In the genomic region with DNA sequence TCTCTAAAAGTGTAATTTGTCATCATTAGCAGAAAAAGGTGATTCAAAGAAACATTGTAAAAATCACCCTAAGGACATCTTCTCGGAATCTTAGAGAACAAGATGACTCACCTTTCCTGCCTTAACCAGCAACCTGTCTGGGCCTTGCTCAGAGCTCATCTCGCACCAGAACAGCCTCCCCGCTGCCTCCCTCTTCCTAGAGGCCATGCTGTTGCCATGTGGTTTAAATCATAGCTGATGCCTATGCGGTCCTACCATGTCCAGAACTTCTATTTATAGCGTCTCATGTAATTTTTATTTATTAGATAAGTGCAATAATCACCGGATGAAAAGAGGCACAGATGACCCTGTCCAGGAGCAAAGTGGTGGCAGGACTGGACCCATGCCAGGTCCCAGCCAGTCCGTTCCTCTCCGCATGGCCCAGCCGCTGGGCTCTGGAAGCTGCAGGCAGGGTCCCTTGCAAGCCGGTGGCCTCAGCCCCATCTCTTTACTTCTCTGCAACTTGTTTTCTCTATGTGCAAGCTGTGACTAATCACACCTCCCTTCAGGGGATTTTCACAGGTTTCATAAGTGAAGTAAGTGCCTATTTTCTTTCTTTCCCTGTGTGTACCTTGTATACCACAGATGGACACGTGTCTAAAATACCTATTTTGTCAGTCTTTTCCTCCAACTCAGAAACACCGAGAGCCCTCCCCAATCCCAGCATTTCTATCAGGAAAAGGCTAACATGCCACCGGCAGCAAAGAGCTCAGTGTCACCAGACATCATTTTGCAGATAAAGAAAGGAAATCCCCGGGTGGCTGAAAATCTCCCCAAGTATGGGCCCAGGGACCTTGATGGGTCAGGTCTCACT, we compare ENCODE assay signal across 1 cellular context.
TF ChIP-seq lines count a peak whose summit lies in the region.

No MANE protein-coding gene starts in this region.

TF ChIP-seq in GM12878, 131 proteins besides CTCF, POLR2A, EP300 and RAD21 (continues in another document):
- TF ChIP-seq, protein P1, sequence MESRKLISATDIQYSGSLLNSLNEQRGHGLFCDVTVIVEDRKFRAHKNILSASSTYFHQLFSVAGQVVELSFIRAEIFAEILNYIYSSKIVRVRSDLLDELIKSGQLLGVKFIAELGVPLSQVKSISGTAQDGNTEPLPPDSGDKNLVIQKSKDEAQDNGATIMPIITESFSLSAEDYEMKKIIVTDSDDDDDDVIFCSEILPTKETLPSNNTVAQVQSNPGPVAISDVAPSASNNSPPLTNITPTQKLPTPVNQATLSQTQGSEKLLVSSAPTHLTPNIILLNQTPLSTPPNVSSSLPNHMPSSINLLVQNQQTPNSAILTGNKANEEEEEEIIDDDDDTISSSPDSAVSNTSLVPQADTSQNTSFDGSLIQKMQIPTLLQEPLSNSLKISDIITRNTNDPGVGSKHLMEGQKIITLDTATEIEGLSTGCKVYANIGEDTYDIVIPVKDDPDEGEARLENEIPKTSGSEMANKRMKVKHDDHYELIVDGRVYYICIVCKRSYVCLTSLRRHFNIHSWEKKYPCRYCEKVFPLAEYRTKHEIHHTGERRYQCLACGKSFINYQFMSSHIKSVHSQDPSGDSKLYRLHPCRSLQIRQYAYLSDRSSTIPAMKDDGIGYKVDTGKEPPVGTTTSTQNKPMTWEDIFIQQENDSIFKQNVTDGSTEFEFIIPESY (IDR thresholded peaks at IDR 0.05) = no peak
- TF ChIP-seq KLF5 (IDR thresholded peaks at IDR 0.05; ENCODE audit: partially characterized antibody) (no peak), HCFC1 (IDR thresholded peaks at IDR 0.05; ENCODE audit: low read length) (no peak), ZSCAN29 (IDR thresholded peaks at IDR 0.05) (no peak), NFIC (IDR thresholded peaks at IDR 0.05; ENCODE audit: low read depth, low read length) (peak; percentile 72), DPF2 (IDR thresholded peaks at IDR 0.05) (peak; percentile 89), HDAC2 (IDR thresholded peaks at IDR 0.05) (no peak), CHD4 (IDR thresholded peaks at IDR 0.05) (no peak), FOXK2 (IDR thresholded peaks at IDR 0.05) (peak; percentile 45; the same call in 1 of the 2 replicates), SIX5 (IDR thresholded peaks at IDR 0.05; ENCODE audit: low read depth, low read length, severe bottlenecking) (no peak), POLR2AphosphoS5 (IDR thresholded peaks at IDR 0.05; ENCODE audit: low read length) (0 out of 2 replicates have a peak, but pooled peaks have one; percentile 36), IKZF1 (conservative IDR thresholded peaks at IDR 0.05) (peak; percentile 76), PAX8 (IDR thresholded peaks at IDR 0.05) (no peak), TBL1XR1 (IDR thresholded peaks at IDR 0.05; ENCODE audit: low read depth, low read length) (0 out of 2 replicates have a peak, but pooled peaks have one; percentile 3), CREB1 (IDR thresholded peaks at IDR 0.05; ENCODE audit: low read depth) (peak; percentile 51; the same call in 1 of the 2 replicates), SIN3A (IDR thresholded peaks at IDR 0.05; ENCODE audit: low read depth, low read length) (no peak), JUNB (IDR thresholded peaks at IDR 0.05) (peak; percentile 66), RUNX3 (IDR thresholded peaks at IDR 0.05; ENCODE audit: low read length) (peak; percentile 69), BHLHE40 (IDR thresholded peaks at IDR 0.05; ENCODE audit: borderline replicate concordance in 1 of 2, low read depth in 2 of 2, low read length in 1 of 2) (peak; percentile 79; a peak in 3 of 4 replicates), ZNF217 (IDR thresholded peaks at IDR 0.05) (no peak), STAT3 (IDR thresholded peaks at IDR 0.05; ENCODE audit: low read depth, low read length) (no peak), ASH2L (IDR thresholded peaks at IDR 0.05; ENCODE audit: borderline replicate concordance, low read depth) (no peak; the same call in 1 of the 2 replicates), CBFB (IDR thresholded peaks at IDR 0.05; ENCODE audit: low read depth) (0 out of 2 replicates have a peak, but pooled peaks have one; percentile 19), GABPA (IDR thresholded peaks at IDR 0.05; ENCODE audit: low read depth) (no peak), CBX3 (IDR thresholded peaks at IDR 0.05; ENCODE audit: borderline replicate concordance, low read depth) (no peak), MXI1 (IDR thresholded peaks at IDR 0.05; ENCODE audit: low read depth, low read length) (no peak)
- TF ChIP-seq, protein P2, sequence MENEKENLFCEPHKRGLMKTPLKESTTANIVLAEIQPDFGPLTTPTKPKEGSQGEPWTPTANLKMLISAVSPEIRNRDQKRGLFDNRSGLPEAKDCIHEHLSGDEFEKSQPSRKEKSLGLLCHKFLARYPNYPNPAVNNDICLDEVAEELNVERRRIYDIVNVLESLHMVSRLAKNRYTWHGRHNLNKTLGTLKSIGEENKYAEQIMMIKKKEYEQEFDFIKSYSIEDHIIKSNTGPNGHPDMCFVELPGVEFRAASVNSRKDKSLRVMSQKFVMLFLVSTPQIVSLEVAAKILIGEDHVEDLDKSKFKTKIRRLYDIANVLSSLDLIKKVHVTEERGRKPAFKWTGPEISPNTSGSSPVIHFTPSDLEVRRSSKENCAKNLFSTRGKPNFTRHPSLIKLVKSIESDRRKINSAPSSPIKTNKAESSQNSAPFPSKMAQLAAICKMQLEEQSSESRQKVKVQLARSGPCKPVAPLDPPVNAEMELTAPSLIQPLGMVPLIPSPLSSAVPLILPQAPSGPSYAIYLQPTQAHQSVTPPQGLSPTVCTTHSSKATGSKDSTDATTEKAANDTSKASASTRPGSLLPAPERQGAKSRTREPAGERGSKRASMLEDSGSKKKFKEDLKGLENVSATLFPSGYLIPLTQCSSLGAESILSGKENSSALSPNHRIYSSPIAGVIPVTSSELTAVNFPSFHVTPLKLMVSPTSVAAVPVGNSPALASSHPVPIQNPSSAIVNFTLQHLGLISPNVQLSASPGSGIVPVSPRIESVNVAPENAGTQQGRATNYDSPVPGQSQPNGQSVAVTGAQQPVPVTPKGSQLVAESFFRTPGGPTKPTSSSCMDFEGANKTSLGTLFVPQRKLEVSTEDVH (IDR thresholded peaks at IDR 0.05; ENCODE audit: low read depth, partially characterized antibody) = no peak
- TF ChIP-seq, protein P3, sequence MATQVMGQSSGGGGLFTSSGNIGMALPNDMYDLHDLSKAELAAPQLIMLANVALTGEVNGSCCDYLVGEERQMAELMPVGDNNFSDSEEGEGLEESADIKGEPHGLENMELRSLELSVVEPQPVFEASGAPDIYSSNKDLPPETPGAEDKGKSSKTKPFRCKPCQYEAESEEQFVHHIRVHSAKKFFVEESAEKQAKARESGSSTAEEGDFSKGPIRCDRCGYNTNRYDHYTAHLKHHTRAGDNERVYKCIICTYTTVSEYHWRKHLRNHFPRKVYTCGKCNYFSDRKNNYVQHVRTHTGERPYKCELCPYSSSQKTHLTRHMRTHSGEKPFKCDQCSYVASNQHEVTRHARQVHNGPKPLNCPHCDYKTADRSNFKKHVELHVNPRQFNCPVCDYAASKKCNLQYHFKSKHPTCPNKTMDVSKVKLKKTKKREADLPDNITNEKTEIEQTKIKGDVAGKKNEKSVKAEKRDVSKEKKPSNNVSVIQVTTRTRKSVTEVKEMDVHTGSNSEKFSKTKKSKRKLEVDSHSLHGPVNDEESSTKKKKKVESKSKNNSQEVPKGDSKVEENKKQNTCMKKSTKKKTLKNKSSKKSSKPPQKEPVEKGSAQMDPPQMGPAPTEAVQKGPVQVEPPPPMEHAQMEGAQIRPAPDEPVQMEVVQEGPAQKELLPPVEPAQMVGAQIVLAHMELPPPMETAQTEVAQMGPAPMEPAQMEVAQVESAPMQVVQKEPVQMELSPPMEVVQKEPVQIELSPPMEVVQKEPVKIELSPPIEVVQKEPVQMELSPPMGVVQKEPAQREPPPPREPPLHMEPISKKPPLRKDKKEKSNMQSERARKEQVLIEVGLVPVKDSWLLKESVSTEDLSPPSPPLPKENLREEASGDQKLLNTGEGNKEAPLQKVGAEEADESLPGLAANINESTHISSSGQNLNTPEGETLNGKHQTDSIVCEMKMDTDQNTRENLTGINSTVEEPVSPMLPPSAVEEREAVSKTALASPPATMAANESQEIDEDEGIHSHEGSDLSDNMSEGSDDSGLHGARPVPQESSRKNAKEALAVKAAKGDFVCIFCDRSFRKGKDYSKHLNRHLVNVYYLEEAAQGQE (IDR thresholded peaks at IDR 0.05; ENCODE audit: low read depth, low read length) = no peak
- TF ChIP-seq, protein P4, sequence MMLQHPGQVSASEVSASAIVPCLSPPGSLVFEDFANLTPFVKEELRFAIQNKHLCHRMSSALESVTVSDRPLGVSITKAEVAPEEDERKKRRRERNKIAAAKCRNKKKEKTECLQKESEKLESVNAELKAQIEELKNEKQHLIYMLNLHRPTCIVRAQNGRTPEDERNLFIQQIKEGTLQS (IDR thresholded peaks at IDR 0.05; ENCODE audit: borderline replicate concordance, extremely low read depth, low read depth, low read length) = no peak
- TF ChIP-seq, protein P5, sequence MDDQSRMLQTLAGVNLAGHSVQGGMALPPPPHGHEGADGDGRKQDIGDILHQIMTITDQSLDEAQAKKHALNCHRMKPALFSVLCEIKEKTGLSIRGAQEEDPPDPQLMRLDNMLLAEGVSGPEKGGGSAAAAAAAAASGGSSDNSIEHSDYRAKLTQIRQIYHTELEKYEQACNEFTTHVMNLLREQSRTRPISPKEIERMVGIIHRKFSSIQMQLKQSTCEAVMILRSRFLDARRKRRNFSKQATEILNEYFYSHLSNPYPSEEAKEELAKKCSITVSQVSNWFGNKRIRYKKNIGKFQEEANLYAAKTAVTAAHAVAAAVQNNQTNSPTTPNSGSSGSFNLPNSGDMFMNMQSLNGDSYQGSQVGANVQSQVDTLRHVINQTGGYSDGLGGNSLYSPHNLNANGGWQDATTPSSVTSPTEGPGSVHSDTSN (IDR thresholded peaks at IDR 0.05; ENCODE audit: insufficient replicate concordance, low read depth, low read length) = no peak
- TF ChIP-seq, protein P6, sequence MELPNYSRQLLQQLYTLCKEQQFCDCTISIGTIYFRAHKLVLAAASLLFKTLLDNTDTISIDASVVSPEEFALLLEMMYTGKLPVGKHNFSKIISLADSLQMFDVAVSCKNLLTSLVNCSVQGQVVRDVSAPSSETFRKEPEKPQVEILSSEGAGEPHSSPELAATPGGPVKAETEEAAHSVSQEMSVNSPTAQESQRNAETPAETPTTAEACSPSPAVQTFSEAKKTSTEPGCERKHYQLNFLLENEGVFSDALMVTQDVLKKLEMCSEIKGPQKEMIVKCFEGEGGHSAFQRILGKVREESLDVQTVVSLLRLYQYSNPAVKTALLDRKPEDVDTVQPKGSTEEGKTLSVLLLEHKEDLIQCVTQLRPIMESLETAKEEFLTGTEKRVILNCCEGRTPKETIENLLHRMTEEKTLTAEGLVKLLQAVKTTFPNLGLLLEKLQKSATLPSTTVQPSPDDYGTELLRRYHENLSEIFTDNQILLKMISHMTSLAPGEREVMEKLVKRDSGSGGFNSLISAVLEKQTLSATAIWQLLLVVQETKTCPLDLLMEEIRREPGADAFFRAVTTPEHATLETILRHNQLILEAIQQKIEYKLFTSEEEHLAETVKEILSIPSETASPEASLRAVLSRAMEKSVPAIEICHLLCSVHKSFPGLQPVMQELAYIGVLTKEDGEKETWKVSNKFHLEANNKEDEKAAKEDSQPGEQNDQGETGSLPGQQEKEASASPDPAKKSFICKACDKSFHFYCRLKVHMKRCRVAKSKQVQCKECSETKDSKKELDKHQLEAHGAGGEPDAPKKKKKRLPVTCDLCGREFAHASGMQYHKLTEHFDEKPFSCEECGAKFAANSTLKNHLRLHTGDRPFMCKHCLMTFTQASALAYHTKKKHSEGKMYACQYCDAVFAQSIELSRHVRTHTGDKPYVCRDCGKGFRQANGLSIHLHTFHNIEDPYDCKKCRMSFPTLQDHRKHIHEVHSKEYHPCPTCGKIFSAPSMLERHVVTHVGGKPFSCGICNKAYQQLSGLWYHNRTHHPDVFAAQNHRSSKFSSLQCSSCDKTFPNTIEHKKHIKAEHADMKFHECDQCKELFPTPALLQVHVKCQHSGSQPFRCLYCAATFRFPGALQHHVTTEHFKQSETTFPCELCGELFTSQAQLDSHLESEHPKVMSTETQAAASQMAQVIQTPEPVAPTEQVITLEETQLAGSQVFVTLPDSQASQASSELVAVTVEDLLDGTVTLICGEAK (IDR thresholded peaks at IDR 0.05; ENCODE audit: borderline replicate concordance) = no peak
- TF ChIP-seq, protein P7, sequence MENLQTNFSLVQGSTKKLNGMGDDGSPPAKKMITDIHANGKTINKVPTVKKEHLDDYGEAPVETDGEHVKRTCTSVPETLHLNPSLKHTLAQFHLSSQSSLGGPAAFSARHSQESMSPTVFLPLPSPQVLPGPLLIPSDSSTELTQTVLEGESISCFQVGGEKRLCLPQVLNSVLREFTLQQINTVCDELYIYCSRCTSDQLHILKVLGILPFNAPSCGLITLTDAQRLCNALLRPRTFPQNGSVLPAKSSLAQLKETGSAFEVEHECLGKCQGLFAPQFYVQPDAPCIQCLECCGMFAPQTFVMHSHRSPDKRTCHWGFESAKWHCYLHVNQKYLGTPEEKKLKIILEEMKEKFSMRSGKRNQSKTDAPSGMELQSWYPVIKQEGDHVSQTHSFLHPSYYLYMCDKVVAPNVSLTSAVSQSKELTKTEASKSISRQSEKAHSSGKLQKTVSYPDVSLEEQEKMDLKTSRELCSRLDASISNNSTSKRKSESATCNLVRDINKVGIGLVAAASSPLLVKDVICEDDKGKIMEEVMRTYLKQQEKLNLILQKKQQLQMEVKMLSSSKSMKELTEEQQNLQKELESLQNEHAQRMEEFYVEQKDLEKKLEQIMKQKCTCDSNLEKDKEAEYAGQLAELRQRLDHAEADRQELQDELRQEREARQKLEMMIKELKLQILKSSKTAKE (IDR thresholded peaks at IDR 0.05; ENCODE audit: low read depth, poor library complexity, severe bottlenecking) = peak; percentile 77
- TF ChIP-seq, protein P8, sequence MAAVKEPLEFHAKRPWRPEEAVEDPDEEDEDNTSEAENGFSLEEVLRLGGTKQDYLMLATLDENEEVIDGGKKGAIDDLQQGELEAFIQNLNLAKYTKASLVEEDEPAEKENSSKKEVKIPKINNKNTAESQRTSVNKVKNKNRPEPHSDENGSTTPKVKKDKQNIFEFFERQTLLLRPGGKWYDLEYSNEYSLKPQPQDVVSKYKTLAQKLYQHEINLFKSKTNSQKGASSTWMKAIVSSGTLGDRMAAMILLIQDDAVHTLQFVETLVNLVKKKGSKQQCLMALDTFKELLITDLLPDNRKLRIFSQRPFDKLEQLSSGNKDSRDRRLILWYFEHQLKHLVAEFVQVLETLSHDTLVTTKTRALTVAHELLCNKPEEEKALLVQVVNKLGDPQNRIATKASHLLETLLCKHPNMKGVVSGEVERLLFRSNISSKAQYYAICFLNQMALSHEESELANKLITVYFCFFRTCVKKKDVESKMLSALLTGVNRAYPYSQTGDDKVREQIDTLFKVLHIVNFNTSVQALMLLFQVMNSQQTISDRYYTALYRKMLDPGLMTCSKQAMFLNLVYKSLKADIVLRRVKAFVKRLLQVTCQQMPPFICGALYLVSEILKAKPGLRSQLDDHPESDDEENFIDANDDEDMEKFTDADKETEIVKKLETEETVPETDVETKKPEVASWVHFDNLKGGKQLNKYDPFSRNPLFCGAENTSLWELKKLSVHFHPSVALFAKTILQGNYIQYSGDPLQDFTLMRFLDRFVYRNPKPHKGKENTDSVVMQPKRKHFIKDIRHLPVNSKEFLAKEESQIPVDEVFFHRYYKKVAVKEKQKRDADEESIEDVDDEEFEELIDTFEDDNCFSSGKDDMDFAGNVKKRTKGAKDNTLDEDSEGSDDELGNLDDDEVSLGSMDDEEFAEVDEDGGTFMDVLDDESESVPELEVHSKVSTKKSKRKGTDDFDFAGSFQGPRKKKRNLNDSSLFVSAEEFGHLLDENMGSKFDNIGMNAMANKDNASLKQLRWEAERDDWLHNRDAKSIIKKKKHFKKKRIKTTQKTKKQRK (IDR thresholded peaks at IDR 0.05; ENCODE audit: low read depth, low read length) = no peak
